1 cellular context compared by ENCODE assay signal in genomic region chr12:113180333-113180732, GRCh38.
A peak's percentile ranks its signal among the peaks of the same experiment; 100 is the strongest.
TF ChIP-seq lines count a peak whose summit lies in the region.

No MANE protein-coding gene starts in this region.

TF ChIP-seq in K562, 482 proteins besides CTCF, POLR2A, EP300 and RAD21:
- TF ChIP-seq FOSL1 (tag; conservative IDR thresholded peaks at IDR 0.05), result peak; percentile 38
- peak; percentile 17; the same call in 1 of the 2 replicates for TF ChIP-seq CBFA2T3 (IDR thresholded peaks at IDR 0.05)
- TF ChIP-seq KDM1A (IDR thresholded peaks at IDR 0.05), result peak in 1 of 2 experiments; percentile 59; a peak in 2 of 4 replicates
- no peak for TF ChIP-seq RFX7 (CRISPR knock-in tag; IDR thresholded peaks at IDR 0.05)
- TF ChIP-seq, protein P1, sequence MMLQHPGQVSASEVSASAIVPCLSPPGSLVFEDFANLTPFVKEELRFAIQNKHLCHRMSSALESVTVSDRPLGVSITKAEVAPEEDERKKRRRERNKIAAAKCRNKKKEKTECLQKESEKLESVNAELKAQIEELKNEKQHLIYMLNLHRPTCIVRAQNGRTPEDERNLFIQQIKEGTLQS (IDR thresholded peaks at IDR 0.05), result peak; percentile 55
- TF ChIP-seq, protein P1 (CRISPR knock-in tag; conservative IDR thresholded peaks at IDR 0.05), result no peak
- no peak for TF ChIP-seq ZNF239 (CRISPR knock-in tag; IDR thresholded peaks at IDR 0.05)
- peak; percentile 62; the same call in 1 of the 2 replicates for TF ChIP-seq JUND (IDR thresholded peaks at IDR 0.05; ENCODE audit: borderline replicate concordance, low read depth, low read length)
- TF ChIP-seq JUND (tag; IDR thresholded peaks at IDR 0.05; ENCODE audit: borderline replicate concordance, low read depth, low read length), result peak; percentile 44; the same call in 1 of the 3 replicates
